ENCODE assay signal across 24 cellular contexts in the genomic region with DNA sequence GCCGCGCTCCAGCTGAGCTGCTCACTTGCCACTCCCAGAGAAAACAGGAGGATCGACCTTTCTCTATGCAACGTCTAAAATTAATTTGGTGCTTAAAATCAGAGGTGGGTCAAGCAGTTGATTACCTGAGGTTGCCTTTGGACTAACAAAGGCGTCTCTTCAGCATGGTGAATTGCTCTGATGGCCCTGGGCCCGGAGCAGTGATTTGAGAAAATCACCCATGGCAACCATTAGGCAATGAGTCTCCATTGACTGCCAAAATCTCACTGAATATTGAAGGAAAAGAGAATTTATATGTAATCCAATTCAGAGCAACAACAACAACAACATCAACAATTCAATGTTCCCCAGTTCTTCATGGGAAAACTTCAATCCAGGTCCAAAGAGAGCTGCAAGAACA.
"Had no signal": no experiment of that assay in that cellular context is flagged by ENCODE, and none has a peak within 500 bp of the region (broad histone marks: within the 10 kb centered on the region; RNA-seq: fewer than 3 reads in every experiment).

No MANE protein-coding gene starts in this region.

- H3K9me3 ChIP-seq: gastroesophageal sphincter, left ventricle myocardium inferior, neutrophil, psoas muscle, sigmoid colon, stomach, thyroid gland, vagina had no signal

- FAIRE-seq: endometrium, keratinocyte had no signal

- H3K4me3 ChIP-seq: dorsolateral prefrontal cortex, gastroesophageal sphincter, left ventricle myocardium inferior, lung, psoas muscle, sigmoid colon, skin epidermis, stomach, thyroid gland, vagina had no signal

- H3K27me3 ChIP-seq: dorsolateral prefrontal cortex, gastroesophageal sphincter, sigmoid colon, thyroid gland, vagina had no signal

- H3K27ac ChIP-seq: gastroesophageal sphincter, left ventricle myocardium inferior, psoas muscle, sigmoid colon, skin epidermis, stomach, thyroid gland, vagina had no signal

- ATAC-seq: esophagus mucosa; gastroesophageal sphincter; naive thymus-derived CD4-positive, alpha-beta T cell; psoas muscle had no signal

- DNase-seq: cortex of kidney; dorsolateral prefrontal cortex; effector CD8-positive, alpha-beta T cell; foreskin fibroblast; immature natural killer cell; left ventricle myocardium inferior; mesenchymal stem cell; naive thymus-derived CD4-positive, alpha-beta T cell; nephron progenitor cell; psoas muscle; sigmoid colon; stimulated activated CD4-positive, alpha-beta T cell treated with anti-CD3 and anti-CD28 coated beads, Interleukin-2, amount 100 ng/mL, for 24 hours; stimulated activated CD4-positive, alpha-beta T cell treated with anti-CD3 and anti-CD28 coated beads, Interleukin-4, amount 100 ng/mL, for 4 hours; stimulated activated naive CD4-positive, alpha-beta T cell; stomach; thyroid gland had no signal

- H3K4me1 ChIP-seq: gastroesophageal sphincter, left ventricle myocardium inferior, psoas muscle, thyroid gland, vagina had no signal

- H3K36me3 ChIP-seq: gastroesophageal sphincter, left ventricle myocardium inferior, neutrophil, sigmoid colon, stomach, thyroid gland, vagina had no signal
